In the genomic region with DNA sequence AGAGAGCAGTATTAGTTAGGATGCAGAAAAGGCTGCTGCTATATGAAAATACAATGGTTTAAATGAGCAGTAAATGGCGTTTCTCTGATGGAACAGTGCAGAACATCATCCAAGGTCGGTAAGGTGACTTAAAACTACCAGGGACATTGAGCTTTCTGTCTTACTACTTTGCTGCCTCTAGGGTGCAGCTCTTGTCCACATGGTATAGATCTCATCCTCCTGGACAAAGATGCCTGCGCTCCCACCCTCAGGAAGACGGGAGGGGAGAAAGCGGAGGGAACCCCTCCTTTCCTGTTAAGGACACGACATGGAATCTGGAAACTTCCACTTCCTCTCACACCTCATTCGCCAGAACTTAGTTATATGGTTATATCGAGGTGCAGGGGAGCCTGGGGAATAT, we compare ENCODE assay signal across 12 cellular contexts.
A peak's percentile ranks its signal among the peaks of the same experiment; 100 is the strongest.
DNase-seq lines count a peak whose midpoint lies in the region; ATAC-seq lines count a peak whose summit lies in the region.
"Had no signal": no experiment of that assay in that cellular context is flagged by ENCODE, and none has a peak within 500 bp of the region (broad histone marks: within the 10 kb centered on the region; RNA-seq: fewer than 3 reads in every experiment).

No MANE protein-coding gene starts in this region.

- H3K36me3 ChIP-seq in adipocyte (ENCODE audit: control insufficient read depth, insufficient read depth, low read length, severe bottlenecking), result no peaks in the 10 kb centered on the region
- H3K36me3 ChIP-seq: brain microvascular endothelial cell had no signal

- no peaks in the 10 kb centered on the region for H3K27me3 ChIP-seq in adipocyte (replicated peaks; ENCODE audit: control insufficient read depth, insufficient read depth, low read length)
- H3K27me3 ChIP-seq: brain microvascular endothelial cell had no signal

- ATAC-seq in esophagus mucosa (no peak), GM21786 (IDR thresholded peaks at IDR 0.05; ENCODE audit: unreplicated experiment) (no peak), HG03196 (IDR thresholded peaks at IDR 0.05; ENCODE audit: unreplicated experiment) (no peak)

- no peaks in the 10 kb centered on the region for H3K9me3 ChIP-seq in adipocyte (ENCODE audit: control insufficient read depth, low read length)

- H3K4me3 ChIP-seq in adipocyte (ENCODE audit: low read length), result peak overlapping the region; percentile 62

- peaks cover 18% of the 10 kb centered on the region for H3K4me1 ChIP-seq in adipocyte (ENCODE audit: control insufficient read depth, insufficient read depth, low read length)

- H3K9ac ChIP-seq in adipocyte (ENCODE audit: low read length), result peak overlapping the region; percentile 70

- DNase-seq in AG20443 (ENCODE audit: low spot score), result peak; percentile 58
- DNase-seq in HPDE6-E6E7 (ENCODE audit: extremely low spot score), result peak; percentile 28
- DNase-seq in adipocyte (ENCODE audit: low read depth), result no peak
- peak; percentile 7 for DNase-seq in kidney glomerular epithelial cell (lab: John Stamatoyannopoulos, UW)
- DNase-seq in hypothalamus (lab: John Stamatoyannopoulos, UW), result no peak
- DNase-seq: activated CD4-positive, alpha-beta T cell treated with anti-CD3 and anti-CD28 coated beads, Interleukin-2, amount 10 ng/mL, durations not matched to agents 7 days and 5 days; brain microvascular endothelial cell; COR-L47; NCI-H2227 treated with DMSO at 0.1 percent for 48 hours had no signal

Comparison
In these comparisons a context has a peak if more than half of its experiments do, and no peak if none do; other contexts are left out.
1. DNase-seq: peak in AG20443 (single experiment), HPDE6-E6E7 (single experiment) and kidney glomerular epithelial cell (single experiment); none in adipocyte (single experiment) and hypothalamus (0 of 51).